ENCODE assay signal across 1 cellular context in genomic region chr10:102245101-102245931, GRCh38.
TF ChIP-seq lines count a peak whose summit lies in the region.

Gene GBF1 (plus strand): TSS chr10:102245532. CDS start chr10:102258939, 13,407 bp downstream.

TF ChIP-seq in GM23338, 12 proteins besides CTCF, POLR2A, EP300 and RAD21 (continued from another document):
- TF ChIP-seq ZNF462 (CRISPR knock-in tag; IDR thresholded peaks at IDR 0.05) (no peak), POLR2AphosphoS5 (IDR thresholded peaks at IDR 0.05; ENCODE audit: low read depth) (peak; percentile 66)
TF ChIP-seq in GM23338: peak in this region for 2.
